30 cellular contexts compared by ENCODE assay signal in genomic region chr17:64139542-64139941, GRCh38.
"Had no signal": no experiment of that assay in that cellular context is flagged by ENCODE, and none has a peak within 500 bp of the region (broad histone marks: within the 10 kb centered on the region; RNA-seq: fewer than 3 reads in every experiment).

No MANE protein-coding gene starts in this region.

- H3K27me3 ChIP-seq: neutrophil, ovary, spleen, suprapubic skin, testis, tibial artery, transverse colon, upper lobe of right lung, uterus had no signal

- H3K79me2 ChIP-seq: parathyroid adenoma had no signal

- H3K4me3 ChIP-seq: ovary, psoas muscle, skin epidermis, smooth muscle cell, spleen, suprapubic skin, testis, tibial artery, transverse colon, upper lobe of right lung, uterus had no signal

- H2AFZ ChIP-seq: parathyroid adenoma had no signal

- H3K36me3 ChIP-seq: neutrophil, ovary, spleen, suprapubic skin, tibial artery, transverse colon, upper lobe of right lung, uterus had no signal

- ATAC-seq: naive thymus-derived CD8-positive, alpha-beta T cell; natural killer cell treated with Interleukin-12 subunit alpha and Interleukin-12 subunit beta and Interleukin-15 and Interleukin-18, amount 100 ng/mL, for 72 hours; psoas muscle; right cardiac atrium; sciatic nerve; stimulated activated memory B cell treated with anti-CD40 and anti-IgM and Interleukin-4, amounts not matched to agents 10 μg/mL and 1 μg/mL and 100 μg/mL, for 72 hours; stimulated activated naive CD8-positive, alpha-beta T cell treated with anti-CD3 and anti-CD28 coated beads, Interleukin-15, amount 100 ng/mL, for 72 hours; stimulated activated naive CD8-positive, alpha-beta T cell treated with anti-CD3 and anti-CD28 coated beads, Interleukin-15, Interleukin-2, amounts not matched to agents 100 U/mL and 50 U/mL, for 24 hours; upper lobe of right lung had no signal

- H3K27ac ChIP-seq: neutrophil, ovary, parathyroid adenoma, psoas muscle, skin epidermis, spleen, suprapubic skin, testis, tibial artery, transverse colon, upper lobe of right lung, uterus had no signal

- DNase-seq: naive thymus-derived CD8-positive, alpha-beta T cell; nephron progenitor cell; nucleus accumbens; ovary; posterior cingulate gyrus; psoas muscle; right cardiac atrium; spleen; stimulated activated CD4-positive, alpha-beta T cell treated with anti-CD3 and anti-CD28 coated beads, Interleukin-12 subunit alpha, Interleukin-12 subunit beta, amount 100 ng/mL, for 4 hours; stimulated activated CD4-positive, alpha-beta T cell treated with anti-CD3 and anti-CD28 coated beads, Interleukin-1b, Interleukin-23, amount 100 ng/mL, for 48 hours; stimulated activated CD4-positive, alpha-beta T cell treated with anti-CD3 and anti-CD28 coated beads, Interleukin-4, amount 100 ng/mL, for 1 hour; stimulated activated CD4-positive, alpha-beta T cell treated with anti-CD3 and anti-CD28 coated beads, Interleukin-4, amount 100 ng/mL, for 4 hours; stimulated activated CD8-positive, alpha-beta memory T cell treated with anti-CD3 and anti-CD28 coated beads, Interleukin-4, amount 100 ng/mL, for 48 hours; stimulated activated naive CD4-positive, alpha-beta T cell; stimulated activated naive CD8-positive, alpha-beta T cell treated with anti-CD3 and anti-CD28 coated beads, Interleukin-15, amount 100 ng/mL, for 72 hours; stimulated activated naive CD8-positive, alpha-beta T cell treated with anti-CD3 and anti-CD28 coated beads, Interleukin-15, Interleukin-2, amounts not matched to agents 100 U/mL and 50 U/mL, for 24 hours; substantia nigra; testis; tibial artery; transverse colon; upper lobe of right lung; uterus had no signal

- H3K4me2 ChIP-seq: smooth muscle cell had no signal

- H3K9ac ChIP-seq: parathyroid adenoma had no signal

- H3K9me3 ChIP-seq: neutrophil, ovary, psoas muscle, spleen, suprapubic skin, testis, tibial artery, transverse colon, upper lobe of right lung, uterus had no signal

- H3K4me1 ChIP-seq: parathyroid adenoma, psoas muscle, suprapubic skin, testis, tibial artery, transverse colon, upper lobe of right lung, uterus had no signal
